ENCODE assay signal across 2 cellular contexts in the genomic region with DNA sequence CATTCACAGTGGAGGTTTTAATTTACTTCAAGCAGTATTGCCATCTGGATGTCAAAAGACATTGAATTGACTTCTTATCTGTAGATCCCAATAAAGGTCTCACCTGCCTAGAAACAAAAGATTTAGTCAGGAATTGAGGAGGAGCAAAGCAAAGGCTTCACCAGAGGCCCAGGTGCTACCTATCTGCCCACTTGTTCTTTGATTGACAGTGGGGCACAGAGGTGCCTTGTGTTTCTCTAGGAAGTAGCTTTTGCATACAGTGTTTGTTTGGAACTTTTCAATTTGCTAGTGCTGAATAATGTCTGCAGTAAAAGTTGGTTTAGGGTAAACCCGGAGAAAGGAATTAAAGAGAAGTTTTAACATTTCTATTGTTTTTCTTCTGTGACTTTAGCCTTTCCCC.
A peak's percentile ranks its signal among the peaks of the same experiment; 100 is the strongest.
TF ChIP-seq lines count a peak whose summit lies in the region.

No MANE protein-coding gene starts in this region.

TF ChIP-seq in GM12878, 131 proteins besides CTCF, POLR2A, EP300 and RAD21:
- TF ChIP-seq, protein P1, sequence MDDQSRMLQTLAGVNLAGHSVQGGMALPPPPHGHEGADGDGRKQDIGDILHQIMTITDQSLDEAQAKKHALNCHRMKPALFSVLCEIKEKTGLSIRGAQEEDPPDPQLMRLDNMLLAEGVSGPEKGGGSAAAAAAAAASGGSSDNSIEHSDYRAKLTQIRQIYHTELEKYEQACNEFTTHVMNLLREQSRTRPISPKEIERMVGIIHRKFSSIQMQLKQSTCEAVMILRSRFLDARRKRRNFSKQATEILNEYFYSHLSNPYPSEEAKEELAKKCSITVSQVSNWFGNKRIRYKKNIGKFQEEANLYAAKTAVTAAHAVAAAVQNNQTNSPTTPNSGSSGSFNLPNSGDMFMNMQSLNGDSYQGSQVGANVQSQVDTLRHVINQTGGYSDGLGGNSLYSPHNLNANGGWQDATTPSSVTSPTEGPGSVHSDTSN (IDR thresholded peaks at IDR 0.05; ENCODE audit: insufficient replicate concordance, low read depth, low read length): peak; percentile 26
- TF ChIP-seq HDAC6 (IDR thresholded peaks at IDR 0.05; ENCODE audit: unreplicated experiment): no peak
- no peak for TF ChIP-seq MYB (IDR thresholded peaks at IDR 0.05; ENCODE audit: borderline replicate concordance, low read depth, low read length)
- TF ChIP-seq, protein P2, sequence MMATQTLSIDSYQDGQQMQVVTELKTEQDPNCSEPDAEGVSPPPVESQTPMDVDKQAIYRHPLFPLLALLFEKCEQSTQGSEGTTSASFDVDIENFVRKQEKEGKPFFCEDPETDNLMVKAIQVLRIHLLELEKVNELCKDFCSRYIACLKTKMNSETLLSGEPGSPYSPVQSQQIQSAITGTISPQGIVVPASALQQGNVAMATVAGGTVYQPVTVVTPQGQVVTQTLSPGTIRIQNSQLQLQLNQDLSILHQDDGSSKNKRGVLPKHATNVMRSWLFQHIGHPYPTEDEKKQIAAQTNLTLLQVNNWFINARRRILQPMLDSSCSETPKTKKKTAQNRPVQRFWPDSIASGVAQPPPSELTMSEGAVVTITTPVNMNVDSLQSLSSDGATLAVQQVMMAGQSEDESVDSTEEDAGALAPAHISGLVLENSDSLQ (IDR thresholded peaks at IDR 0.05): peak; percentile 71

TF ChIP-seq in HepG2, 621 proteins besides CTCF, POLR2A, EP300 and RAD21:
- TF ChIP-seq GTF2F1 (IDR thresholded peaks at IDR 0.05; ENCODE audit: low read length): no peak
- no peak for TF ChIP-seq ZSCAN5A (CRISPR knock-in tag; IDR thresholded peaks at IDR 0.05; ENCODE audit: borderline replicate concordance)
- TF ChIP-seq RXRB (CRISPR knock-in tag; IDR thresholded peaks at IDR 0.05; ENCODE audit: borderline replicate concordance): no peak
- no peak for TF ChIP-seq ZNF616 (CRISPR knock-in tag; IDR thresholded peaks at IDR 0.05; ENCODE audit: low read depth)
- TF ChIP-seq, protein P3, sequence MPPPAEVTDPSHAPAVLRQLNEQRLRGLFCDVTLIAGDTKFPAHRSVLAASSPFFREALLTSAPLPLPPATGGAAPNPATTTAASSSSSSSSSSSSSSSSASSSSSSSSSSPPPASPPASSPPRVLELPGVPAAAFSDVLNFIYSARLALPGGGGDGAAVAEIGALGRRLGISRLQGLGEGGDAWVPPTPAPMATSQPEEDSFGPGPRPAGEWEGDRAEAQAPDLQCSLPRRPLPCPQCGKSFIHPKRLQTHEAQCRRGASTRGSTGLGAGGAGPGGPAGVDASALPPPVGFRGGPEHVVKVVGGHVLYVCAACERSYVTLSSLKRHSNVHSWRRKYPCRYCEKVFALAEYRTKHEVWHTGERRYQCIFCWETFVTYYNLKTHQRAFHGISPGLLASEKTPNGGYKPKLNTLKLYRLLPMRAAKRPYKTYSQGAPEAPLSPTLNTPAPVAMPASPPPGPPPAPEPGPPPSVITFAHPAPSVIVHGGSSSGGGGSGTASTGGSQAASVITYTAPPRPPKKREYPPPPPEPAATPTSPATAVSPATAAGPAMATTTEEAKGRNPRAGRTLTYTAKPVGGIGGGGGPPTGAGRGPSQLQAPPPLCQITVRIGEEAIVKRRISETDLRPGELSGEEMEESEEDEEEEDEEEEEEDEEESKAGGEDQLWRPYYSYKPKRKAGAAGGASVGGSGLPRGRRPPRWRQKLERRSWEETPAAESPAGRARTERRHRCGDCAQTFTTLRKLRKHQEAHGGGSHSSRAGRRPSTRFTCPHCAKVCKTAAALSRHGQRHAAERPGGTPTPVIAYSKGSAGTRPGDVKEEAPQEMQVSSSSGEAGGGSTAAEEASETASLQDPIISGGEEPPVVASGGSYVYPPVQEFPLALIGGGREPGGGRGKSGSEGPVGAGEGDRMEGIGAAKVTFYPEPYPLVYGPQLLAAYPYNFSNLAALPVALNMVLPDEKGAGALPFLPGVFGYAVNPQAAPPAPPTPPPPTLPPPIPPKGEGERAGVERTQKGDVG (CRISPR knock-in tag; IDR thresholded peaks at IDR 0.05; ENCODE audit: borderline replicate concordance): no peak
- no peak for TF ChIP-seq GTF3A (CRISPR knock-in tag; conservative IDR thresholded peaks at IDR 0.05)
- no peak for TF ChIP-seq CBFB (CRISPR knock-in tag; IDR thresholded peaks at IDR 0.05)
- TF ChIP-seq PAX8 (CRISPR knock-in tag; IDR thresholded peaks at IDR 0.05; ENCODE audit: borderline replicate concordance): no peak
- no peak for TF ChIP-seq NR2F6 (IDR thresholded peaks at IDR 0.05)
- TF ChIP-seq NR2F6 (CRISPR knock-in tag; IDR thresholded peaks at IDR 0.05): no peak
- TF ChIP-seq, protein P4, sequence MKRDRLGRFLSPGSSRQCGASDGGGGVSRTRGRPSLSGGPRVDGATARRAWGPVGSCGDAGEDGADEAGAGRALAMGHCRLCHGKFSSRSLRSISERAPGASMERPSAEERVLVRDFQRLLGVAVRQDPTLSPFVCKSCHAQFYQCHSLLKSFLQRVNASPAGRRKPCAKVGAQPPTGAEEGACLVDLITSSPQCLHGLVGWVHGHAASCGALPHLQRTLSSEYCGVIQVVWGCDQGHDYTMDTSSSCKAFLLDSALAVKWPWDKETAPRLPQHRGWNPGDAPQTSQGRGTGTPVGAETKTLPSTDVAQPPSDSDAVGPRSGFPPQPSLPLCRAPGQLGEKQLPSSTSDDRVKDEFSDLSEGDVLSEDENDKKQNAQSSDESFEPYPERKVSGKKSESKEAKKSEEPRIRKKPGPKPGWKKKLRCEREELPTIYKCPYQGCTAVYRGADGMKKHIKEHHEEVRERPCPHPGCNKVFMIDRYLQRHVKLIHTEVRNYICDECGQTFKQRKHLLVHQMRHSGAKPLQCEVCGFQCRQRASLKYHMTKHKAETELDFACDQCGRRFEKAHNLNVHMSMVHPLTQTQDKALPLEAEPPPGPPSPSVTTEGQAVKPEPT (CRISPR knock-in tag; IDR thresholded peaks at IDR 0.05; ENCODE audit: low read depth): no peak
- TF ChIP-seq, protein P5, sequence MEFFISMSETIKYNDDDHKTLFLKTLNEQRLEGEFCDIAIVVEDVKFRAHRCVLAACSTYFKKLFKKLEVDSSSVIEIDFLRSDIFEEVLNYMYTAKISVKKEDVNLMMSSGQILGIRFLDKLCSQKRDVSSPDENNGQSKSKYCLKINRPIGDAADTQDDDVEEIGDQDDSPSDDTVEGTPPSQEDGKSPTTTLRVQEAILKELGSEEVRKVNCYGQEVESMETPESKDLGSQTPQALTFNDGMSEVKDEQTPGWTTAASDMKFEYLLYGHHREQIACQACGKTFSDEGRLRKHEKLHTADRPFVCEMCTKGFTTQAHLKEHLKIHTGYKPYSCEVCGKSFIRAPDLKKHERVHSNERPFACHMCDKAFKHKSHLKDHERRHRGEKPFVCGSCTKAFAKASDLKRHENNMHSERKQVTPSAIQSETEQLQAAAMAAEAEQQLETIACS (CRISPR knock-in tag; IDR thresholded peaks at IDR 0.05): no peak
- no peak for TF ChIP-seq MATR3 (CRISPR knock-in tag; IDR thresholded peaks at IDR 0.05)
- TF ChIP-seq SYNCRIP (IDR thresholded peaks at IDR 0.05; ENCODE audit: insufficient read depth, low read depth, low read length): no peak
- no peak for TF ChIP-seq ZEB1 (IDR thresholded peaks at IDR 0.05; ENCODE audit: insufficient replicate concordance, low read depth)
- TF ChIP-seq ZNF138 (CRISPR knock-in tag; IDR thresholded peaks at IDR 0.05; ENCODE audit: low read depth): no peak
